9 cellular contexts compared by ENCODE assay signal in genomic region chr2:191611614-191612013, GRCh38.
DNase-seq lines count a peak whose midpoint lies in the region; ATAC-seq and TF ChIP-seq lines count a peak whose summit lies in the region.
"Had no signal": no experiment of that assay in that cellular context is flagged by ENCODE, and none has a peak within 500 bp of the region (broad histone marks: within the 10 kb centered on the region; RNA-seq: fewer than 3 reads in every experiment).

No MANE protein-coding gene starts in this region.

- peak overlapping the region; percentile 49 to 56 for H3K27ac ChIP-seq in left lung

- H3K9me3 ChIP-seq in left lung = no peaks in the 10 kb centered on the region

- DNase-seq in left lung (peak in 1 of 2 donors; percentile 72), NCI-H1105 (lab: John Stamatoyannopoulos, UW) (no peak), NCI-H774 (lab: John Stamatoyannopoulos, UW) (no peak), ecto neural progenitor cell (ENCODE audit: low spot score) (no peak)
- no peak for DNase-seq in activated CD4-positive, alpha-beta T cell treated with anti-CD3 and anti-CD28 coated beads for 1 hour
- DNase-seq: NCI-H524 treated with DMSO at 0.1 percent for 48 hours had no signal

- H3K36me3 ChIP-seq in left lung = no peaks in the 10 kb centered on the region

- ATAC-seq in GM18517 (IDR thresholded peaks at IDR 0.05; ENCODE audit: unreplicated experiment) = peak; percentile 98
- ATAC-seq in GM21786 (IDR thresholded peaks at IDR 0.05; ENCODE audit: unreplicated experiment) = peak; percentile 100
- ATAC-seq in HG03575 (IDR thresholded peaks at IDR 0.05; ENCODE audit: extremely low read depth, insufficient number of reproducible peaks, low FRiP score, unreplicated experiment) = peak; percentile 88
- ATAC-seq in left lung = peak; percentile 91

- no peak overlapping the region for H3K4me3 ChIP-seq in left lung

- H3K4me1 ChIP-seq in left lung = peaks cover 0 to 22% of the 10 kb centered on the region in 2 donors

- no peak for TF ChIP-seq CTCF in left lung (IDR thresholded peaks at IDR 0.05)

- H3K27me3 ChIP-seq in left lung = no peaks in the 10 kb centered on the region

- intact Hi-C loops in left lung (cut with DNase I) = no loop called here
